In the genomic region with DNA sequence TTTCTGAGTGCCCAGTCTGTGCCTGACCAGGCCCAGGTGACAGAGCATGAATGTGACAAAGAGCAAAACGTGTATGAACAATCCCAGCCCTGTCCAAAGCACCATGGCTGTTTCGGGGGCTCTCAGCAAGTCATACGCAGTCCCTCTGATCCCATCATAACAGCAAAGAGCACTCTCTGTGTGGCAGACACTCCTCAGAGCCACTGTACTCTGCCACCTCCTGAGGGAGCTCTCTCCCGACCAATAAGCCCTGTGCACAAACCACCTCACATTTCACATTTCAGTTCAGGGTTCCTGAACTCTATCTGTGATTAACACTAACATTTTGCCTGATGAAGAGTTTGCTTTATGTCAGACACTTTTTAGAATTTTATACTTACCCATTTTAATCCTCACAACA, we compare ENCODE assay signal across 1 cellular context.
A peak's percentile ranks its signal among the peaks of the same experiment; 100 is the strongest.
TF ChIP-seq lines count a peak whose summit lies in the region.

No MANE protein-coding gene starts in this region.

TF ChIP-seq in HepG2, 621 proteins besides CTCF, POLR2A, EP300 and RAD21:
- no peak for TF ChIP-seq ZNF430 (CRISPR knock-in tag; IDR thresholded peaks at IDR 0.05)
- no peak for TF ChIP-seq FOXC1 (CRISPR knock-in tag; IDR thresholded peaks at IDR 0.05; ENCODE audit: borderline replicate concordance)
- TF ChIP-seq RFX1 (IDR thresholded peaks at IDR 0.05), result no peak
- TF ChIP-seq ZNF589 (CRISPR knock-in tag; conservative IDR thresholded peaks at IDR 0.05), result no peak
- TF ChIP-seq ZBTB8A (CRISPR knock-in tag; IDR thresholded peaks at IDR 0.05; ENCODE audit: borderline replicate concordance, low read depth), result no peak
- TF ChIP-seq XRCC5 (optimal IDR thresholded peaks at IDR 0.05; ENCODE audit: low read length), result peak; percentile 62
- no peak for TF ChIP-seq RXRB (CRISPR knock-in tag; IDR thresholded peaks at IDR 0.05; ENCODE audit: borderline replicate concordance)
- no peak for TF ChIP-seq ZNF879 (CRISPR knock-in tag; IDR thresholded peaks at IDR 0.05)
- TF ChIP-seq NBN (conservative IDR thresholded peaks at IDR 0.05), result no peak
- TF ChIP-seq, protein P1, sequence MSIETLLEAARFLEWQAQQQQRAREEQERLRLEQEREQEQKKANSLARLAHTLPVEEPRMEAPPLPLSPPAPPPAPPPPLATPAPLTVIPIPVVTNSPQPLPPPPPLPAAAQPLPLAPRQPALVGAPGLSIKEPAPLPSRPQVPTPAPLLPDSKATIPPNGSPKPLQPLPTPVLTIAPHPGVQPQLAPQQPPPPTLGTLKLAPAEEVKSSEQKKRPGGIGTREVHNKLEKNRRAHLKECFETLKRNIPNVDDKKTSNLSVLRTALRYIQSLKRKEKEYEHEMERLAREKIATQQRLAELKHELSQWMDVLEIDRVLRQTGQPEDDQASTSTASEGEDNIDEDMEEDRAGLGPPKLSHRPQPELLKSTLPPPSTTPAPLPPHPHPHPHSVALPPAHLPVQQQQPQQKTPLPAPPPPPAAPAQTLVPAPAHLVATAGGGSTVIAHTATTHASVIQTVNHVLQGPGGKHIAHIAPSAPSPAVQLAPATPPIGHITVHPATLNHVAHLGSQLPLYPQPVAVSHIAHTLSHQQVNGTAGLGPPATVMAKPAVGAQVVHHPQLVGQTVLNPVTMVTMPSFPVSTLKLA (IDR thresholded peaks at IDR 0.05), result no peak
- no peak for TF ChIP-seq ZNF83 (CRISPR knock-in tag; IDR thresholded peaks at IDR 0.05; ENCODE audit: borderline replicate concordance)
- no peak for TF ChIP-seq ZNF205 (CRISPR knock-in tag; IDR thresholded peaks at IDR 0.05)
- TF ChIP-seq, protein P2, sequence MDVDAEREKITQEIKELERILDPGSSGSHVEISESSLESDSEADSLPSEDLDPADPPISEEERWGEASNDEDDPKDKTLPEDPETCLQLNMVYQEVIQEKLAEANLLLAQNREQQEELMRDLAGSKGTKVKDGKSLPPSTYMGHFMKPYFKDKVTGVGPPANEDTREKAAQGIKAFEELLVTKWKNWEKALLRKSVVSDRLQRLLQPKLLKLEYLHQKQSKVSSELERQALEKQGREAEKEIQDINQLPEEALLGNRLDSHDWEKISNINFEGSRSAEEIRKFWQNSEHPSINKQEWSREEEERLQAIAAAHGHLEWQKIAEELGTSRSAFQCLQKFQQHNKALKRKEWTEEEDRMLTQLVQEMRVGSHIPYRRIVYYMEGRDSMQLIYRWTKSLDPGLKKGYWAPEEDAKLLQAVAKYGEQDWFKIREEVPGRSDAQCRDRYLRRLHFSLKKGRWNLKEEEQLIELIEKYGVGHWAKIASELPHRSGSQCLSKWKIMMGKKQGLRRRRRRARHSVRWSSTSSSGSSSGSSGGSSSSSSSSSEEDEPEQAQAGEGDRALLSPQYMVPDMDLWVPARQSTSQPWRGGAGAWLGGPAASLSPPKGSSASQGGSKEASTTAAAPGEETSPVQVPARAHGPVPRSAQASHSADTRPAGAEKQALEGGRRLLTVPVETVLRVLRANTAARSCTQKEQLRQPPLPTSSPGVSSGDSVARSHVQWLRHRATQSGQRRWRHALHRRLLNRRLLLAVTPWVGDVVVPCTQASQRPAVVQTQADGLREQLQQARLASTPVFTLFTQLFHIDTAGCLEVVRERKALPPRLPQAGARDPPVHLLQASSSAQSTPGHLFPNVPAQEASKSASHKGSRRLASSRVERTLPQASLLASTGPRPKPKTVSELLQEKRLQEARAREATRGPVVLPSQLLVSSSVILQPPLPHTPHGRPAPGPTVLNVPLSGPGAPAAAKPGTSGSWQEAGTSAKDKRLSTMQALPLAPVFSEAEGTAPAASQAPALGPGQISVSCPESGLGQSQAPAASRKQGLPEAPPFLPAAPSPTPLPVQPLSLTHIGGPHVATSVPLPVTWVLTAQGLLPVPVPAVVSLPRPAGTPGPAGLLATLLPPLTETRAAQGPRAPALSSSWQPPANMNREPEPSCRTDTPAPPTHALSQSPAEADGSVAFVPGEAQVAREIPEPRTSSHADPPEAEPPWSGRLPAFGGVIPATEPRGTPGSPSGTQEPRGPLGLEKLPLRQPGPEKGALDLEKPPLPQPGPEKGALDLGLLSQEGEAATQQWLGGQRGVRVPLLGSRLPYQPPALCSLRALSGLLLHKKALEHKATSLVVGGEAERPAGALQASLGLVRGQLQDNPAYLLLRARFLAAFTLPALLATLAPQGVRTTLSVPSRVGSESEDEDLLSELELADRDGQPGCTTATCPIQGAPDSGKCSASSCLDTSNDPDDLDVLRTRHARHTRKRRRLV (CRISPR knock-in tag; IDR thresholded peaks at IDR 0.05), result no peak
- no peak for TF ChIP-seq SIN3B (IDR thresholded peaks at IDR 0.05; ENCODE audit: low read length)
- TF ChIP-seq STAG1 (CRISPR knock-in tag; IDR thresholded peaks at IDR 0.05), result peak; percentile 57
- TF ChIP-seq FOXM1 (CRISPR knock-in tag; IDR thresholded peaks at IDR 0.05), result no peak
- TF ChIP-seq MTF1 (CRISPR knock-in tag; IDR thresholded peaks at IDR 0.05), result no peak
- TF ChIP-seq SMC3 (IDR thresholded peaks at IDR 0.05; ENCODE audit: low read length), result peak; percentile 11; the same call in 1 of the 2 replicates
